1 cellular context compared by ENCODE assay signal in genomic region chr2:39128919-39129391, GRCh38.
A peak's percentile ranks its signal among the peaks of the same experiment; 100 is the strongest.
TF ChIP-seq lines count a peak whose summit lies in the region.

No MANE protein-coding gene starts in this region.

TF ChIP-seq in HepG2, 621 proteins besides CTCF, POLR2A, EP300 and RAD21 (continued from another document and continues in another):
- no peak for TF ChIP-seq ZNF17 (CRISPR knock-in tag; IDR thresholded peaks at IDR 0.05)
- TF ChIP-seq ZNF678 (CRISPR knock-in tag; IDR thresholded peaks at IDR 0.05) = no peak
- TF ChIP-seq ZNF780A (CRISPR knock-in tag; IDR thresholded peaks at IDR 0.05) = no peak
- no peak for TF ChIP-seq ZNF629 (CRISPR knock-in tag; conservative IDR thresholded peaks at IDR 0.05)
- TF ChIP-seq GFI1 (CRISPR knock-in tag; IDR thresholded peaks at IDR 0.05; ENCODE audit: borderline replicate concordance) = no peak
- no peak for TF ChIP-seq ADNP (CRISPR knock-in tag; IDR thresholded peaks at IDR 0.05)
- no peak for TF ChIP-seq DRAP1 (CRISPR knock-in tag; IDR thresholded peaks at IDR 0.05)
- TF ChIP-seq SMAD1 (CRISPR knock-in tag; IDR thresholded peaks at IDR 0.05; ENCODE audit: borderline replicate concordance, low read depth) = no peak
- TF ChIP-seq DNMT3B (CRISPR knock-in tag; conservative IDR thresholded peaks at IDR 0.05) = no peak
- TF ChIP-seq HOMEZ (CRISPR knock-in tag; IDR thresholded peaks at IDR 0.05; ENCODE audit: low read depth) = 0 out of 2 replicates have a peak, but pooled peaks have one; percentile 9
- TF ChIP-seq AHR (CRISPR knock-in tag; IDR thresholded peaks at IDR 0.05) = no peak
- TF ChIP-seq ZNF614 (CRISPR knock-in tag; IDR thresholded peaks at IDR 0.05; ENCODE audit: borderline replicate concordance) = no peak
- no peak for TF ChIP-seq ZBTB26 (CRISPR knock-in tag; IDR thresholded peaks at IDR 0.05; ENCODE audit: borderline replicate concordance)
- TF ChIP-seq ZNF773 (CRISPR knock-in tag; IDR thresholded peaks at IDR 0.05; ENCODE audit: borderline replicate concordance) = no peak
- TF ChIP-seq ZNF891 (CRISPR knock-in tag; IDR thresholded peaks at IDR 0.05) = no peak
- no peak for TF ChIP-seq RCOR2 (CRISPR knock-in tag; IDR thresholded peaks at IDR 0.05)
- TF ChIP-seq HNRNPUL1 (IDR thresholded peaks at IDR 0.05; ENCODE audit: low read depth, low read length) = no peak
- no peak for TF ChIP-seq FIP1L1 (IDR thresholded peaks at IDR 0.05; ENCODE audit: borderline replicate concordance, insufficient read depth, low read depth, low read length)
- no peak for TF ChIP-seq KLF12 (CRISPR knock-in tag; IDR thresholded peaks at IDR 0.05; ENCODE audit: borderline replicate concordance)
- TF ChIP-seq MIER3 (CRISPR knock-in tag; IDR thresholded peaks at IDR 0.05; ENCODE audit: borderline replicate concordance) = no peak
- TF ChIP-seq HNF4A (CRISPR knock-in tag; IDR thresholded peaks at IDR 0.05) = peak; percentile 43; the same call in 1 of the 2 replicates
- TF ChIP-seq ZNF691 (CRISPR knock-in tag; IDR thresholded peaks at IDR 0.05; ENCODE audit: borderline replicate concordance, low read depth) = no peak
- TF ChIP-seq ZXDC (CRISPR knock-in tag; IDR thresholded peaks at IDR 0.05) = no peak
- no peak for TF ChIP-seq SP140L (CRISPR knock-in tag; IDR thresholded peaks at IDR 0.05; ENCODE audit: borderline replicate concordance)
- no peak for TF ChIP-seq AKAP8 (CRISPR knock-in tag; IDR thresholded peaks at IDR 0.05)
- no peak for TF ChIP-seq ATF7-NPFF (CRISPR knock-in tag; IDR thresholded peaks at IDR 0.05; ENCODE audit: low read depth)
- TF ChIP-seq DNMT1 (CRISPR knock-in tag; IDR thresholded peaks at IDR 0.05) = no peak
- peak; percentile 27 for TF ChIP-seq ASH2L (IDR thresholded peaks at IDR 0.05; ENCODE audit: insufficient read length, low read depth, low read length)
- no peak for TF ChIP-seq ZZZ3 (CRISPR knock-in tag; IDR thresholded peaks at IDR 0.05; ENCODE audit: borderline replicate concordance)
- TF ChIP-seq SPEN (CRISPR knock-in tag; IDR thresholded peaks at IDR 0.05; ENCODE audit: low read depth) = no peak
- TF ChIP-seq RFX3 (CRISPR knock-in tag; IDR thresholded peaks at IDR 0.05) = no peak
- no peak for TF ChIP-seq KDM4B (CRISPR knock-in tag; IDR thresholded peaks at IDR 0.05)
- no peak for TF ChIP-seq JUNB (CRISPR knock-in tag; IDR thresholded peaks at IDR 0.05; ENCODE audit: borderline replicate concordance)
- TF ChIP-seq AFF4 (CRISPR knock-in tag; IDR thresholded peaks at IDR 0.05) = no peak
- peak; percentile 78; the same call in 1 of the 2 replicates for TF ChIP-seq ARID3A (IDR thresholded peaks at IDR 0.05; ENCODE audit: low read depth, low read length)
- no peak for TF ChIP-seq ZSCAN30 (CRISPR knock-in tag; IDR thresholded peaks at IDR 0.05)
- no peak for TF ChIP-seq ZNF441 (CRISPR knock-in tag; IDR thresholded peaks at IDR 0.05; ENCODE audit: borderline replicate concordance)
- no peak for TF ChIP-seq ZNF205 (CRISPR knock-in tag; IDR thresholded peaks at IDR 0.05)
- TF ChIP-seq KDM6A (CRISPR knock-in tag; IDR thresholded peaks at IDR 0.05; ENCODE audit: low read depth) = 0 out of 2 replicates have a peak, but pooled peaks have one; percentile 8
- TF ChIP-seq HMGXB4 (CRISPR knock-in tag; IDR thresholded peaks at IDR 0.05; ENCODE audit: borderline replicate concordance in 1 of 2, low read depth in 1 of 2) = no peak
- no peak for TF ChIP-seq MBNL3 (CRISPR knock-in tag; conservative IDR thresholded peaks at IDR 0.05)
- no peak for TF ChIP-seq HNRNPL (IDR thresholded peaks at IDR 0.05; ENCODE audit: low read depth, low read length)
- no peak for TF ChIP-seq LCORL (IDR thresholded peaks at IDR 0.05)
- TF ChIP-seq LCORL (CRISPR knock-in tag; IDR thresholded peaks at IDR 0.05) = no peak
- TF ChIP-seq TEAD3 (CRISPR knock-in tag; optimal IDR thresholded peaks at IDR 0.05; ENCODE audit: borderline replicate concordance) = no peak
- TF ChIP-seq BCL6 (CRISPR knock-in tag; IDR thresholded peaks at IDR 0.05) = 0 out of 2 replicates have a peak, but pooled peaks have one; percentile 30
- TF ChIP-seq ZNF350 (CRISPR knock-in tag; IDR thresholded peaks at IDR 0.05; ENCODE audit: borderline replicate concordance, low read depth) = no peak
- no peak for TF ChIP-seq PRDM10 (CRISPR knock-in tag; IDR thresholded peaks at IDR 0.05; ENCODE audit: low read depth)
- TF ChIP-seq SMC3 (IDR thresholded peaks at IDR 0.05; ENCODE audit: low read length) = no peak; the same call in 1 of the 2 replicates
- TF ChIP-seq TCF7 (IDR thresholded peaks at IDR 0.05; ENCODE audit: low read depth) = peak; percentile 44; the same call in 1 of the 2 replicates
- no peak for TF ChIP-seq PPARG (CRISPR knock-in tag; conservative IDR thresholded peaks at IDR 0.05)
- TF ChIP-seq ZNF598 (CRISPR knock-in tag; IDR thresholded peaks at IDR 0.05; ENCODE audit: borderline replicate concordance) = no peak
- TF ChIP-seq SAP130 (CRISPR knock-in tag; IDR thresholded peaks at IDR 0.05; ENCODE audit: low read depth) = no peak
- no peak for TF ChIP-seq RORA (CRISPR knock-in tag; IDR thresholded peaks at IDR 0.05)
